Comparison of ENCODE assay signal across 1 cellular context in genomic region chr21:43333301-43334062, GRCh38.
TF ChIP-seq lines count a peak whose summit lies in the region.

No MANE protein-coding gene starts in this region.

TF ChIP-seq in SK-N-SH, 30 proteins besides CTCF, POLR2A, EP300 and RAD21 (continued from another document):
- TF ChIP-seq, protein P1, sequence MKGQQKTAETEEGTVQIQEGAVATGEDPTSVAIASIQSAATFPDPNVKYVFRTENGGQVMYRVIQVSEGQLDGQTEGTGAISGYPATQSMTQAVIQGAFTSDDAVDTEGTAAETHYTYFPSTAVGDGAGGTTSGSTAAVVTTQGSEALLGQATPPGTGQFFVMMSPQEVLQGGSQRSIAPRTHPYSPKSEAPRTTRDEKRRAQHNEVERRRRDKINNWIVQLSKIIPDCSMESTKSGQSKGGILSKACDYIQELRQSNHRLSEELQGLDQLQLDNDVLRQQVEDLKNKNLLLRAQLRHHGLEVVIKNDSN (IDR thresholded peaks at IDR 0.05; ENCODE audit: borderline replicate concordance, low read depth) = no peak
- TF ChIP-seq EZH2phosphoT487 (IDR thresholded peaks at IDR 0.05; ENCODE audit: borderline replicate concordance, low read depth) = no peak
- no peak for TF ChIP-seq MAX (IDR thresholded peaks at IDR 0.05; ENCODE audit: low read depth)
- TF ChIP-seq FOXM1 (IDR thresholded peaks at IDR 0.05; ENCODE audit: low read depth) = no peak
- no peak for TF ChIP-seq FOSL2 (IDR thresholded peaks at IDR 0.05; ENCODE audit: borderline replicate concordance, low read depth)
- no peak for TF ChIP-seq FOXJ3 (CRISPR knock-in tag; IDR thresholded peaks at IDR 0.05)
- TF ChIP-seq TCF12 (IDR thresholded peaks at IDR 0.05) = no peak
- no peak for TF ChIP-seq RCOR1 (IDR thresholded peaks at IDR 0.05; ENCODE audit: low read length)
- TF ChIP-seq MEF2A (IDR thresholded peaks at IDR 0.05; ENCODE audit: borderline replicate concordance, low read depth) = no peak
TF ChIP-seq in SK-N-SH: peak in this region for 0.
